ENCODE assay signal across 20 cellular contexts in genomic region chr3:27553868-27554540, GRCh38.
A peak's percentile ranks its signal among the peaks of the same experiment; 100 is the strongest.
DNase-seq lines count a peak whose midpoint lies in the region; ATAC-seq and TF ChIP-seq lines count a peak whose summit lies in the region.
"Had no signal": no experiment of that assay in that cellular context is flagged by ENCODE, and none has a peak within 500 bp of the region (broad histone marks: within the 10 kb centered on the region; RNA-seq: fewer than 3 reads in every experiment).

No MANE protein-coding gene starts in this region.

- H3K27me3 ChIP-seq in HCT116 (ENCODE audit: insufficient read depth, low read length) = no peaks in the 10 kb centered on the region
- H3K27me3 ChIP-seq in adipocyte (replicated peaks; ENCODE audit: control insufficient read depth, insufficient read depth, low read length) = no peaks in the 10 kb centered on the region
- H3K27me3 ChIP-seq in smooth muscle cell (ENCODE audit: low read depth) = no peaks in the 10 kb centered on the region
- H3K27me3 ChIP-seq in tibial nerve = no peaks in the 10 kb centered on the region
- H3K27me3 ChIP-seq in MM.1S (replicated peaks; ENCODE audit: insufficient read depth, low read length) = no peaks in the 10 kb centered on the region
- H3K27me3 ChIP-seq: BLaER1 treated with 17β-estradiol and CSF1 and Interleukin-3, amounts not matched to agents 10 nM and 100 nM; testis had no signal

- no peak for ATAC-seq in HCT116
- ATAC-seq in HG02884 (IDR thresholded peaks at IDR 0.05; ENCODE audit: unreplicated experiment) = no peak
- ATAC-seq: natural killer cell treated with Interleukin-12 subunit alpha and Interleukin-12 subunit beta and Interleukin-15 and Interleukin-18, amount 100 ng/mL, for 72 hours; T-cell had no signal

- no peak overlapping the region for H3K4me2 ChIP-seq in HCT116 (ENCODE audit: low read length)
- no peak overlapping the region for H3K4me2 ChIP-seq in smooth muscle cell
- no peak overlapping the region for H3K4me2 ChIP-seq in MM.1S (ENCODE audit: low read depth, low read length)

- WGBS in smooth muscle cell (ENCODE audit: low lambda C conversion rate) = 38% methylated on average over 2 of the region's 2 CpGs
- WGBS in tibial nerve, 2 donors = 67 to 77% methylated on average over 2 of the region's 2 CpGs

- RAD21 ChIA-PET in HCT116 (lab: Charles Lee; ENCODE audit: low non-redundant PET in 1 of 2, low total read pairs in 2 of 2, uncharacterized antibody in 2 of 2, unreplicated experiment in 2 of 2) = no interaction called here

- H4K20me1 ChIP-seq in HCT116 (ENCODE audit: insufficient read depth) (no peaks in the 10 kb centered on the region), smooth muscle cell (ENCODE audit: low read depth) (no peaks in the 10 kb centered on the region), MM.1S (ENCODE audit: insufficient read depth, low read length) (no peaks in the 10 kb centered on the region)
- H4K20me1 ChIP-seq: BLaER1 treated with 17β-estradiol and CSF1 and Interleukin-3, amounts not matched to agents 10 nM and 100 nM had no signal

- peak overlapping the region; percentile 3 for H2AFZ ChIP-seq in HCT116 (ENCODE audit: low read depth, low read length, poor library complexity, severe bottlenecking)
- peak overlapping the region; percentile 30 for H2AFZ ChIP-seq in smooth muscle cell (ENCODE audit: low read depth)
- no peak overlapping the region for H2AFZ ChIP-seq in MM.1S (ENCODE audit: low read length)

- H3K9me2 ChIP-seq in HCT116 (ENCODE audit: insufficient read depth) = no peaks in the 10 kb centered on the region
- H3K9me2 ChIP-seq in MM.1S (replicated peaks; ENCODE audit: insufficient read depth, low read length) = no peaks in the 10 kb centered on the region

- H3K9me3 ChIP-seq in HCT116 (ENCODE audit: control insufficient read depth in 1 of 2, insufficient read depth in 1 of 2, low read depth in 1 of 2, low read length in 2 of 2) = no peaks in the 10 kb centered on the region
- no peaks in the 10 kb centered on the region for H3K9me3 ChIP-seq in adipocyte (ENCODE audit: control insufficient read depth, low read length)
- H3K9me3 ChIP-seq in smooth muscle cell (replicated peaks; ENCODE audit: low read depth) = no peaks in the 10 kb centered on the region
- no peaks in the 10 kb centered on the region for H3K9me3 ChIP-seq in tibial nerve
- H3K9me3 ChIP-seq in MM.1S (replicated peaks; ENCODE audit: insufficient read depth, low read length) = no peaks in the 10 kb centered on the region
- H3K9me3 ChIP-seq: prostate gland, testis had no signal

- POLR2A ChIA-PET in HCT116 (lab: Charles Lee) = no interaction called here

- no peaks in the 10 kb centered on the region for H3K79me2 ChIP-seq in HCT116 (ENCODE audit: insufficient read depth, low read length)
- no peaks in the 10 kb centered on the region for H3K79me2 ChIP-seq in smooth muscle cell (ENCODE audit: low read depth)
- H3K79me2 ChIP-seq in MM.1S (ENCODE audit: low read length) = no peaks in the 10 kb centered on the region

- TF ChIP-seq RAD21 in HCT116 (IDR thresholded peaks at IDR 0.05; ENCODE audit: low read depth) = no peak

- no peak overlapping the region for H3K4me3 ChIP-seq in HCT116 (replicated peaks in 1 of 2; ENCODE audit: low read depth in 1 of 2, low read length in 2 of 2)
- H3K4me3 ChIP-seq in adipocyte (ENCODE audit: low read length) = no peak overlapping the region
- H3K4me3 ChIP-seq in fibroblast of the aortic adventitia (ENCODE audit: low read depth, low read length) = no peak overlapping the region
- no peak overlapping the region for H3K4me3 ChIP-seq in smooth muscle cell
- H3K4me3 ChIP-seq in tibial nerve = no peak overlapping the region
- no peak overlapping the region for H3K4me3 ChIP-seq in MM.1S (ENCODE audit: low read length)
- H3K4me3 ChIP-seq: BLaER1 treated with 17β-estradiol and CSF1 and Interleukin-3, amounts not matched to agents 10 nM and 100 nM; prostate gland; testis had no signal

- H3K9ac ChIP-seq in HCT116 (ENCODE audit: low read length) (no peak overlapping the region), adipocyte (ENCODE audit: low read length) (peak overlapping the region; percentile 42), smooth muscle cell (ENCODE audit: low read depth) (peak overlapping the region; percentile 12), MM.1S (ENCODE audit: low read length) (no peak overlapping the region)

- TF ChIP-seq POLR2A in HCT116 (IDR thresholded peaks at IDR 0.05; ENCODE audit: borderline replicate concordance, extremely low read depth, insufficient read depth, insufficient read length) (no peak), tibial nerve (IDR thresholded peaks at IDR 0.05) (no peak)

- peaks cover 2 to 13% of the 10 kb centered on the region in 2 experiments; a peak in 3 of 4 replicates for H3K4me1 ChIP-seq in HCT116 (ENCODE audit: control insufficient read depth in 1 of 2, insufficient read depth in 2 of 2, low read length in 2 of 2)
- H3K4me1 ChIP-seq in adipocyte (ENCODE audit: control insufficient read depth, insufficient read depth, low read length) = peaks cover 34% of the 10 kb centered on the region
- no peaks in the 10 kb centered on the region for H3K4me1 ChIP-seq in smooth muscle cell (ENCODE audit: low read depth)
- H3K4me1 ChIP-seq in tibial nerve = peaks cover 0 to 5% (median 0%) of the 10 kb centered on the region in 4 donors
- H3K4me1 ChIP-seq in MM.1S (ENCODE audit: low read length) = no peaks in the 10 kb centered on the region
- H3K4me1 ChIP-seq: prostate gland, testis had no signal

- no TSS peak for BruUV-seq in HCT116 (replicated peaks; lab: Mats Ljungman, UMichigan)

- H3K27ac ChIP-seq in HCT116 (ENCODE audit: low read depth, low read length) = no peak overlapping the region
- H3K27ac ChIP-seq in smooth muscle cell (ENCODE audit: low read depth) = peak overlapping the region; percentile 83
- H3K27ac ChIP-seq in tibial nerve = peak overlapping the region in 2 of 4 donors; percentile 35 to 36
- H3K27ac ChIP-seq in MM.1S (ENCODE audit: low read length) = no peak overlapping the region
- H3K27ac ChIP-seq: prostate gland, testis, WERI-Rb-1 had no signal

- H3F3A ChIP-seq in smooth muscle cell (ENCODE audit: low read depth) (no peaks in the 10 kb centered on the region), MM.1S (ENCODE audit: insufficient read depth, low read length) (no peaks in the 10 kb centered on the region)

- no peak for TF ChIP-seq EP300 in tibial nerve (IDR thresholded peaks at IDR 0.05)

- H3K36me3 ChIP-seq in HCT116 (ENCODE audit: control insufficient read depth in 1 of 2, insufficient read depth in 2 of 2, low read length in 2 of 2) (no peaks in the 10 kb centered on the region), adipocyte (ENCODE audit: control insufficient read depth, insufficient read depth, low read length, severe bottlenecking) (no peaks in the 10 kb centered on the region), smooth muscle cell (ENCODE audit: low read depth) (no peaks in the 10 kb centered on the region), tibial nerve (no peaks in the 10 kb centered on the region), MM.1S (replicated peaks; ENCODE audit: insufficient read depth, low read length) (no peaks in the 10 kb centered on the region)
- H3K36me3 ChIP-seq: BLaER1 treated with 17β-estradiol and CSF1 and Interleukin-3, amounts not matched to agents 10 nM and 100 nM; prostate gland; WERI-Rb-1 had no signal

- TF ChIP-seq CTCF in HCT116 (IDR thresholded peaks at IDR 0.05 in 2 of 3, conservative IDR thresholded peaks at IDR 0.05 in 1 of 3; ENCODE audit: borderline replicate concordance in 1 of 3, insufficient read depth in 1 of 3, low read depth in 2 of 3, low read length in 2 of 3) (no peak), fibroblast of the aortic adventitia (IDR thresholded peaks at IDR 0.05; ENCODE audit: insufficient read depth, low read length) (no peak), smooth muscle cell (IDR thresholded peaks at IDR 0.05; ENCODE audit: borderline replicate concordance, insufficient read depth, poor library complexity, severe bottlenecking) (no peak), tibial nerve (IDR thresholded peaks at IDR 0.05) (no peak), MM.1S (IDR thresholded peaks at IDR 0.05; ENCODE audit: low read length) (no peak)

- CTCF ChIA-PET in HCT116 (lab: Charles Lee) = no interaction called here

- DNase-seq in HCT116 (ENCODE audit: low read depth, low spot score) (no peak), adipocyte (ENCODE audit: low read depth) (peak; percentile 41), fibroblast of the aortic adventitia (ENCODE audit: low read depth) (peak; percentile 62), smooth muscle cell (lab: John Stamatoyannopoulos, UW; ENCODE audit: unreplicated experiment) (no peak), tibial nerve (ENCODE audit: low spot score in 2 of 2) (no peak), MM.1S (no peak)
- no peak for DNase-seq in activated naive CD4-positive, alpha-beta T cell treated with Interleukin-2 at 50 U/mL for 16 hours
- DNase-seq: activated CD4-positive, alpha-beta memory T cell treated with anti-CD3 and anti-CD28 coated beads for 36 hours; activated naive CD4-positive, alpha-beta T cell treated with anti-CD3 and anti-CD28 coated beads, Interleukin-2, amount 50 U/mL, for 16 hours; activated T-cell treated with anti-CD3 and anti-CD28 coated beads, Interleukin-2, amount 50 U/mL, for 24 hours; immature natural killer cell; NCI-H1694 treated with DMSO at 0.1 percent for 48 hours; NCI-H446; T-cell; testis; WERI-Rb-1 had no signal

- intact Hi-C loops in HCT116 (cut with micrococcal nuclease) = no loop called here

TF ChIP-seq in HCT116, 20 proteins besides CTCF, POLR2A, EP300 and RAD21 (continues in another document):
- no peak for TF ChIP-seq EGR1 (IDR thresholded peaks at IDR 0.05; ENCODE audit: low read depth)
- TF ChIP-seq, protein P1, sequence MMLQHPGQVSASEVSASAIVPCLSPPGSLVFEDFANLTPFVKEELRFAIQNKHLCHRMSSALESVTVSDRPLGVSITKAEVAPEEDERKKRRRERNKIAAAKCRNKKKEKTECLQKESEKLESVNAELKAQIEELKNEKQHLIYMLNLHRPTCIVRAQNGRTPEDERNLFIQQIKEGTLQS (IDR thresholded peaks at IDR 0.05) = no peak

Comparison
In these comparisons a context has a peak if more than half of its experiments do, and no peak if none do; other contexts are left out.
1. DNase-seq: peak in adipocyte (single experiment) and fibroblast of the aortic adventitia (single experiment); none in HCT116 (single experiment), smooth muscle cell (single experiment), tibial nerve (0 of 2), activated naive CD4-positive, alpha-beta T cell treated with Interleukin-2 at 50 U/mL for 16 hours (single experiment) and MM.1S (single experiment).
2. H3K9ac ChIP-seq: peak in adipocyte (single experiment) and smooth muscle cell (single experiment); none in HCT116 (single experiment) and MM.1S (single experiment).